1 cellular context compared by ENCODE assay signal in the genomic region with DNA sequence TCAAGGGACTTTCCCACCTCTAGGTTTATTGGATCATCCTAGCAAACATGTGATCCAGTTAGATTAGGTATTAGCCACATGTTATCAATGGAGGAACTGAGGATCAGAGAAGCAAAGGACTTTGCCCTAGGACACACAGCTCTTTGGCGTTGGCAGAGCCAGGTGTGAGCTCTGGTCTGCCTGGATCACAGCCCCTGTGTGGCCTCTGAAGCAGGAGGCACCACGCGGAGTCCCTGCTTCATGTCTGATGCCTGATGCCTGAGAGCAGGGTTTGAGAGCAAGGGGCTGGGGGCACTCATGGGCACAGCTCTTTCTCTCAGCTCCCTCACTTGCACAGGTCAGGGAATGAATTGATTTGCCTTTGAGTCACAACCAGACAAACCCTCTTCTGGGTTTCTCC.
TF ChIP-seq lines count a peak whose summit lies in the region.

No MANE protein-coding gene starts in this region.

TF ChIP-seq in HepG2, 621 proteins besides CTCF, POLR2A, EP300 and RAD21 (continued from another document):
- TF ChIP-seq TFAP4 (IDR thresholded peaks at IDR 0.05; ENCODE audit: borderline replicate concordance, low read depth) = no peak
- no peak for TF ChIP-seq ZNF292 (CRISPR knock-in tag; IDR thresholded peaks at IDR 0.05; ENCODE audit: borderline replicate concordance, low read depth)
- no peak for TF ChIP-seq HMG20B (CRISPR knock-in tag; conservative IDR thresholded peaks at IDR 0.05)
- no peak for TF ChIP-seq IKZF5 (CRISPR knock-in tag; IDR thresholded peaks at IDR 0.05)
- TF ChIP-seq FOXJ3 (CRISPR knock-in tag; IDR thresholded peaks at IDR 0.05; ENCODE audit: borderline replicate concordance) = no peak
TF ChIP-seq in HepG2: peak in this region for 1.
